In genomic region chr5:88727705-88728313, GRCh38 we compare ENCODE assay signal across 8 cellular contexts.
DNase-seq lines count a peak whose midpoint lies in the region; ATAC-seq, FAIRE-seq and TF ChIP-seq lines count a peak whose summit lies in the region.

No MANE protein-coding gene starts in this region.

- ATAC-seq in activated T-helper 17 cell treated with anti-CD3 and anti-CD28 coated beads, Interleukin-2, amount 50 U/mL, for 72 hours (replicated peaks) = no peak

- H2AFZ ChIP-seq in SU-DHL-6 (ENCODE audit: low read depth, low read length, severe bottlenecking) = no peak overlapping the region

- H3K4me3 ChIP-seq in AG04450 (ENCODE audit: low read depth, low read length) = no peak overlapping the region
- H3K4me3 ChIP-seq in SU-DHL-6 (ENCODE audit: insufficient read depth, low read length, poor library complexity, severe bottlenecking) = no peak overlapping the region

- CTCF ChIA-PET in AG04450 (lab: Charles Lee) = interaction anchor here (0.5 to 10.3 kb wide), 75 partner anchors 8 to 1850 kb away, joined by 3 to 281 read pairs (median 4); partner anchors contain the start of gene MEF2C

- H3F3A ChIP-seq in SU-DHL-6 (ENCODE audit: insufficient read depth) = peaks cover 9% of the 10 kb centered on the region; the same call in 1 of the 2 replicates

- no peak overlapping the region for H3K4me3 Mint-ChIP-seq in activated T-helper 17 cell treated with anti-CD3 and anti-CD28 coated beads, Interleukin-2, amount 50 U/mL, for 72 hours

- no peaks in the 10 kb centered on the region for H4K20me1 ChIP-seq in SU-DHL-6 (ENCODE audit: low read depth, low read length)

- TF ChIP-seq CTCF in AG04450 (IDR thresholded peaks at IDR 0.05; ENCODE audit: low read depth, low read length) (peak; percentile 56), GM12873 (IDR thresholded peaks at IDR 0.05; ENCODE audit: insufficient read depth, low read depth, low read length, missing control alignments) (peak; percentile 29), SU-DHL-6 (IDR thresholded peaks at IDR 0.05; ENCODE audit: insufficient read depth, low read length, poor library complexity, severe bottlenecking) (peak; percentile 26)

- H3K27me3 ChIP-seq in AG04450 (ENCODE audit: control insufficient read depth, insufficient read depth, low read length) (no peaks in the 10 kb centered on the region), SU-DHL-6 (ENCODE audit: low read length) (no peaks in the 10 kb centered on the region)

- H3K9me3 ChIP-seq in AG04450 (ENCODE audit: control insufficient read depth, insufficient read depth, low read length) = no peaks in the 10 kb centered on the region
- no peaks in the 10 kb centered on the region for H3K9me3 ChIP-seq in SU-DHL-6 (ENCODE audit: insufficient read depth, low read length)

- no peaks in the 10 kb centered on the region for H3K9me3 Mint-ChIP-seq in activated T-helper 17 cell treated with anti-CD3 and anti-CD28 coated beads, Interleukin-2, amount 50 U/mL, for 72 hours

- no peaks in the 10 kb centered on the region for H3K36me3 ChIP-seq in SU-DHL-6 (ENCODE audit: low read length)

- H3K27ac Mint-ChIP-seq in activated T-helper 17 cell treated with anti-CD3 and anti-CD28 coated beads, Interleukin-2, amount 50 U/mL, for 72 hours = no peak overlapping the region

- no peaks in the 10 kb centered on the region for H3K36me3 Mint-ChIP-seq in activated T-helper 17 cell treated with anti-CD3 and anti-CD28 coated beads, Interleukin-2, amount 50 U/mL, for 72 hours (ENCODE audit: low read depth)

- POLR2A ChIA-PET in AG04450 (lab: Yijun Ruan, JAX) = no interaction called here

- H3K4me2 ChIP-seq in SU-DHL-6 (ENCODE audit: low read depth, low read length, poor library complexity, severe bottlenecking) = no peak overlapping the region

- no peak overlapping the region for H3K27ac ChIP-seq in AG04450 (ENCODE audit: low read depth, low read length)
- no peak overlapping the region for H3K27ac ChIP-seq in SU-DHL-6 (ENCODE audit: low read depth, low read length)

- H3K4me1 Mint-ChIP-seq in activated T-helper 17 cell treated with anti-CD3 and anti-CD28 coated beads, Interleukin-2, amount 50 U/mL, for 72 hours = no peaks in the 10 kb centered on the region

- peaks cover 23% of the 10 kb centered on the region for H3K27me3 Mint-ChIP-seq in activated T-helper 17 cell treated with anti-CD3 and anti-CD28 coated beads, Interleukin-2, amount 50 U/mL, for 72 hours

- H3K79me2 ChIP-seq in SU-DHL-6 (ENCODE audit: insufficient read depth, low read length) = no peaks in the 10 kb centered on the region

- FAIRE-seq in islet of Langerhans (lab: Jason Lieb, UNC) = peak; percentile 98

- DNase-seq in AG04450 (ENCODE audit: low read depth, low spot score) (peak; percentile 2), anterior cingulate cortex (lab: John Stamatoyannopoulos, UW) (no peak), T1000 (lab: John Stamatoyannopoulos, UW) (no peak), NCI-H1436 treated with DMSO at 0.1 percent for 48 hours (lab: John Stamatoyannopoulos, UW) (no peak)

- no peaks in the 10 kb centered on the region for H3K9me2 ChIP-seq in SU-DHL-6 (replicated peaks; ENCODE audit: insufficient read depth, low read length)

- no peak overlapping the region for H3K9ac ChIP-seq in SU-DHL-6 (ENCODE audit: low read length)
